Comparison of ENCODE assay signal across 1 cellular context in the genomic region with DNA sequence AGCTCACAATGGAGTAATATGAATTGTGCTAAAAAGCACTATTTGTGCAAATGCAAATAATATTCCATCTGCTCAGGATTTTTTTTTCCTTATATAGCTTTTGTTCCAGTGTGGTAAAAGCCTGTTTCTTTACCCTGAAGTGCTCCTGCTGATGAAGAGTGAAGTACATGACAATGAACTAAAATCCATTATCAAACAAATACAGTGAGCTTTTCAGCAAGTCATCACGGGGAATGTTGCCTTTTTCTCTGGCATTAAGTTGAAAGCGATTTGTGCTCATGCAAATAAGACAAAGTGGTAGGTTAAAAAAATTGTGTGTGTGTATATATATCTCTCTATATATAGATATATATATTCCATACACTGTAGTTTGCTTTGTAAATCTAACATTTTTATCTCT.
A peak's percentile ranks its signal among the peaks of the same experiment; 100 is the strongest.
TF ChIP-seq lines count a peak whose summit lies in the region.

No MANE protein-coding gene starts in this region.

TF ChIP-seq in H1, 55 proteins besides CTCF, POLR2A, EP300 and RAD21:
- TF ChIP-seq TEAD4 (IDR thresholded peaks at IDR 0.05; ENCODE audit: low read depth, low read length) (peak; percentile 25; the same call in 1 of the 2 replicates), BRCA1 (IDR thresholded peaks at IDR 0.05; ENCODE audit: low read depth, low read length) (no peak), KDM4A (IDR thresholded peaks at IDR 0.05; ENCODE audit: low read depth, low read length, severe bottlenecking) (no peak), FOSL1 (IDR thresholded peaks at IDR 0.05; ENCODE audit: insufficient read depth, low read depth, low read length) (no peak), POLR2AphosphoS5 (IDR thresholded peaks at IDR 0.05; ENCODE audit: low read depth, low read length) (no peak), CBX5 (IDR thresholded peaks at IDR 0.05; ENCODE audit: low read depth, low read length) (no peak), HDAC2 (IDR thresholded peaks at IDR 0.05; ENCODE audit: borderline replicate concordance in 1 of 2, low read depth in 2 of 2, low read length in 2 of 2) (0 out of 4 replicates have a peak, but pooled peaks of 1 of the 2 experiments have one; percentile 25), SP4 (IDR thresholded peaks at IDR 0.05; ENCODE audit: low read length) (no peak), MAFK (IDR thresholded peaks at IDR 0.05; ENCODE audit: low read depth, low read length) (peak; percentile 47; the same call in 1 of the 2 replicates), TBP (IDR thresholded peaks at IDR 0.05; ENCODE audit: low read depth, low read length) (no peak), ATF3 (IDR thresholded peaks at IDR 0.05; ENCODE audit: insufficient read depth, low read depth, low read length) (no peak)
- TF ChIP-seq, protein P1, sequence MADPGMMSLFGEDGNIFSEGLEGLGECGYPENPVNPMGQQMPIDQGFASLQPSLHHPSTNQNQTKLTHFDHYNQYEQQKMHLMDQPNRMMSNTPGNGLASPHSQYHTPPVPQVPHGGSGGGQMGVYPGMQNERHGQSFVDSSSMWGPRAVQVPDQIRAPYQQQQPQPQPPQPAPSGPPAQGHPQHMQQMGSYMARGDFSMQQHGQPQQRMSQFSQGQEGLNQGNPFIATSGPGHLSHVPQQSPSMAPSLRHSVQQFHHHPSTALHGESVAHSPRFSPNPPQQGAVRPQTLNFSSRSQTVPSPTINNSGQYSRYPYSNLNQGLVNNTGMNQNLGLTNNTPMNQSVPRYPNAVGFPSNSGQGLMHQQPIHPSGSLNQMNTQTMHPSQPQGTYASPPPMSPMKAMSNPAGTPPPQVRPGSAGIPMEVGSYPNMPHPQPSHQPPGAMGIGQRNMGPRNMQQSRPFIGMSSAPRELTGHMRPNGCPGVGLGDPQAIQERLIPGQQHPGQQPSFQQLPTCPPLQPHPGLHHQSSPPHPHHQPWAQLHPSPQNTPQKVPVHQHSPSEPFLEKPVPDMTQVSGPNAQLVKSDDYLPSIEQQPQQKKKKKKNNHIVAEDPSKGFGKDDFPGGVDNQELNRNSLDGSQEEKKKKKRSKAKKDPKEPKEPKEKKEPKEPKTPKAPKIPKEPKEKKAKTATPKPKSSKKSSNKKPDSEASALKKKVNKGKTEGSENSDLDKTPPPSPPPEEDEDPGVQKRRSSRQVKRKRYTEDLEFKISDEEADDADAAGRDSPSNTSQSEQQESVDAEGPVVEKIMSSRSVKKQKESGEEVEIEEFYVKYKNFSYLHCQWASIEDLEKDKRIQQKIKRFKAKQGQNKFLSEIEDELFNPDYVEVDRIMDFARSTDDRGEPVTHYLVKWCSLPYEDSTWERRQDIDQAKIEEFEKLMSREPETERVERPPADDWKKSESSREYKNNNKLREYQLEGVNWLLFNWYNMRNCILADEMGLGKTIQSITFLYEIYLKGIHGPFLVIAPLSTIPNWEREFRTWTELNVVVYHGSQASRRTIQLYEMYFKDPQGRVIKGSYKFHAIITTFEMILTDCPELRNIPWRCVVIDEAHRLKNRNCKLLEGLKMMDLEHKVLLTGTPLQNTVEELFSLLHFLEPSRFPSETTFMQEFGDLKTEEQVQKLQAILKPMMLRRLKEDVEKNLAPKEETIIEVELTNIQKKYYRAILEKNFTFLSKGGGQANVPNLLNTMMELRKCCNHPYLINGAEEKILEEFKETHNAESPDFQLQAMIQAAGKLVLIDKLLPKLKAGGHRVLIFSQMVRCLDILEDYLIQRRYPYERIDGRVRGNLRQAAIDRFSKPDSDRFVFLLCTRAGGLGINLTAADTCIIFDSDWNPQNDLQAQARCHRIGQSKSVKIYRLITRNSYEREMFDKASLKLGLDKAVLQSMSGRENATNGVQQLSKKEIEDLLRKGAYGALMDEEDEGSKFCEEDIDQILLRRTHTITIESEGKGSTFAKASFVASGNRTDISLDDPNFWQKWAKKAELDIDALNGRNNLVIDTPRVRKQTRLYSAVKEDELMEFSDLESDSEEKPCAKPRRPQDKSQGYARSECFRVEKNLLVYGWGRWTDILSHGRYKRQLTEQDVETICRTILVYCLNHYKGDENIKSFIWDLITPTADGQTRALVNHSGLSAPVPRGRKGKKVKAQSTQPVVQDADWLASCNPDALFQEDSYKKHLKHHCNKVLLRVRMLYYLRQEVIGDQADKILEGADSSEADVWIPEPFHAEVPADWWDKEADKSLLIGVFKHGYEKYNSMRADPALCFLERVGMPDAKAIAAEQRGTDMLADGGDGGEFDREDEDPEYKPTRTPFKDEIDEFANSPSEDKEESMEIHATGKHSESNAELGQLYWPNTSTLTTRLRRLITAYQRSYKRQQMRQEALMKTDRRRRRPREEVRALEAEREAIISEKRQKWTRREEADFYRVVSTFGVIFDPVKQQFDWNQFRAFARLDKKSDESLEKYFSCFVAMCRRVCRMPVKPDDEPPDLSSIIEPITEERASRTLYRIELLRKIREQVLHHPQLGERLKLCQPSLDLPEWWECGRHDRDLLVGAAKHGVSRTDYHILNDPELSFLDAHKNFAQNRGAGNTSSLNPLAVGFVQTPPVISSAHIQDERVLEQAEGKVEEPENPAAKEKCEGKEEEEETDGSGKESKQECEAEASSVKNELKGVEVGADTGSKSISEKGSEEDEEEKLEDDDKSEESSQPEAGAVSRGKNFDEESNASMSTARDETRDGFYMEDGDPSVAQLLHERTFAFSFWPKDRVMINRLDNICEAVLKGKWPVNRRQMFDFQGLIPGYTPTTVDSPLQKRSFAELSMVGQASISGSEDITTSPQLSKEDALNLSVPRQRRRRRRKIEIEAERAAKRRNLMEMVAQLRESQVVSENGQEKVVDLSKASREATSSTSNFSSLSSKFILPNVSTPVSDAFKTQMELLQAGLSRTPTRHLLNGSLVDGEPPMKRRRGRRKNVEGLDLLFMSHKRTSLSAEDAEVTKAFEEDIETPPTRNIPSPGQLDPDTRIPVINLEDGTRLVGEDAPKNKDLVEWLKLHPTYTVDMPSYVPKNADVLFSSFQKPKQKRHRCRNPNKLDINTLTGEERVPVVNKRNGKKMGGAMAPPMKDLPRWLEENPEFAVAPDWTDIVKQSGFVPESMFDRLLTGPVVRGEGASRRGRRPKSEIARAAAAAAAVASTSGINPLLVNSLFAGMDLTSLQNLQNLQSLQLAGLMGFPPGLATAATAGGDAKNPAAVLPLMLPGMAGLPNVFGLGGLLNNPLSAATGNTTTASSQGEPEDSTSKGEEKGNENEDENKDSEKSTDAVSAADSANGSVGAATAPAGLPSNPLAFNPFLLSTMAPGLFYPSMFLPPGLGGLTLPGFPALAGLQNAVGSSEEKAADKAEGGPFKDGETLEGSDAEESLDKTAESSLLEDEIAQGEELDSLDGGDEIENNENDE (IDR thresholded peaks at IDR 0.05; ENCODE audit: insufficient replicate concordance, low read length): peak; percentile 81
